37 cellular contexts compared by ENCODE assay signal in genomic region chr4:177413092-177413491, GRCh38.
"Had no signal": no experiment of that assay in that cellular context is flagged by ENCODE, and none has a peak within 500 bp of the region (broad histone marks: within the 10 kb centered on the region; RNA-seq: fewer than 3 reads in every experiment).

No MANE protein-coding gene starts in this region.

- H3K4me3 ChIP-seq: adrenal gland, body of pancreas, breast epithelium had no signal

- H3K9me3 Mint-ChIP-seq: activated B cell treated with CpG ODN at 0.5 μM for 24 hours; activated CD4-positive, alpha-beta memory T cell treated with anti-CD3 and anti-CD28 coated beads for 36 hours; activated CD4-positive, alpha-beta T cell treated with anti-CD3 and anti-CD28 coated beads, Interleukin-2, amount 10 ng/mL, durations not matched to agents 24 days and 14 days; activated CD8-positive, alpha-beta T cell treated with anti-CD3 and anti-CD28 coated beads for 36 hours; activated naive CD4-positive, alpha-beta T cell treated with anti-CD3 and anti-CD28 coated beads for 36 hours; activated T-cell treated with anti-CD3 and anti-CD28 coated beads, Interleukin-2, amount 50 U/mL, for 4 hours; activated T-helper 1 cell treated with anti-CD3 and anti-CD28 coated beads, Interleukin-12 subunit alpha, Interleukin-12 subunit beta, Interleukin-2, Interleukin-4 antibody, amounts not matched to agents 30 ng/mL and 10 ng/mL and 1 ng/mL, durations not matched to agents 14 hours and 24 hours and 36 hours; T-helper 2 cell treated with Interferon-gamma antibody and Interleukin-4, amounts not matched to agents 5 μg/mL and 100 μg/mL, for 36 hours had no signal

- FAIRE-seq: astrocyte, TTC549 had no signal

- H3K4me1 Mint-ChIP-seq: activated B cell treated with CpG ODN at 0.5 μM for 24 hours; activated T-helper 17 cell treated with anti-CD3 and anti-CD28 coated beads, Interleukin-2, amount 50 U/mL, for 72 hours had no signal

- H3K4me3 Mint-ChIP-seq: activated B cell treated with CpG ODN at 0.5 μM for 24 hours; activated CD4-positive, alpha-beta memory T cell treated with anti-CD3 and anti-CD28 coated beads for 36 hours; activated CD4-positive, alpha-beta T cell treated with anti-CD3 and anti-CD28 coated beads, Interleukin-2, amount 10 ng/mL, durations not matched to agents 24 days and 14 days; activated CD8-positive, alpha-beta T cell treated with anti-CD3 and anti-CD28 coated beads for 36 hours; activated naive CD4-positive, alpha-beta T cell treated with anti-CD3 and anti-CD28 coated beads for 36 hours; activated naive CD8-positive, alpha-beta T cell treated with anti-CD3 and anti-CD28 coated beads for 36 hours; activated T-cell treated with anti-CD3 and anti-CD28 coated beads, Interleukin-2, amount 50 U/mL, for 4 hours; activated T-cell treated with anti-CD3 and anti-CD28 coated beads, Interleukin-2, amount 50 U/mL, for 72 hours; activated T-helper 1 cell treated with anti-CD3 and anti-CD28 coated beads, Interleukin-12 subunit alpha, Interleukin-12 subunit beta, Interleukin-2, Interleukin-4 antibody, amounts not matched to agents 30 ng/mL and 10 ng/mL and 1 ng/mL, durations not matched to agents 14 hours and 24 hours and 36 hours; activated T-helper 17 cell treated with anti-CD3 and anti-CD28 coated beads, Interleukin-2, amount 50 U/mL, for 72 hours; T-helper 1 cell treated with Interleukin-12 subunit alpha and Interleukin-12 subunit beta and Interleukin-4 antibody, amounts not matched to agents 30 μg/mL and 1 μg/mL, for 36 hours; T-helper 2 cell treated with Interferon-gamma antibody and Interleukin-4, amounts not matched to agents 5 μg/mL and 100 μg/mL, for 36 hours had no signal

- H3K9me3 ChIP-seq: adrenal gland, body of pancreas, breast epithelium had no signal

- ATAC-seq: activated CD8-positive, alpha-beta T cell treated with anti-CD3 and anti-CD28 coated beads for 36 hours; activated naive CD4-positive, alpha-beta T cell treated with anti-CD3 and anti-CD28 coated beads, Interleukin-2, amount 50 U/mL, for 72 hours; activated T-cell treated with anti-CD3 and anti-CD28 coated beads, Interleukin-2, amount 50 U/mL, for 4 hours; activated T-cell treated with anti-CD3 and anti-CD28 coated beads, Interleukin-2, amount 50 U/mL, for 72 hours; activated T-helper 17 cell treated with anti-CD3 and anti-CD28 coated beads, Interleukin-2, amount 50 U/mL, for 72 hours; body of pancreas had no signal

- H3K27ac ChIP-seq: adrenal gland, brain microvascular endothelial cell, breast epithelium, VCaP had no signal

- DNase-seq: activated B cell treated with CpG ODN at 0.5 μM for 24 hours; activated CD4-positive, alpha-beta memory T cell treated with anti-CD3 and anti-CD28 coated beads for 36 hours; activated CD4-positive, alpha-beta T cell treated with anti-CD3 and anti-CD28 coated beads for 4 hours; activated CD4-positive, alpha-beta T cell treated with anti-CD3 and anti-CD28 coated beads, Interleukin-2, amount 10 ng/mL, durations not matched to agents 24 days and 14 days; activated CD4-positive, alpha-beta T cell treated with anti-CD3 and anti-CD28 coated beads, Interleukin-2, amount 50 U/mL, for 1 hour; activated CD4-positive, alpha-beta T cell treated with anti-CD3 and anti-CD28 coated beads, Interleukin-2, amount 50 U/mL, for 4 hours; activated CD4-positive, CD25-positive, alpha-beta regulatory T cell treated with anti-CD3 and anti-CD28 coated beads, Interleukin-2, amount 50 U/mL, for 72 hours; activated CD8-positive, alpha-beta memory T cell treated with anti-CD3 and anti-CD28 coated beads, Interleukin-2, amount 50 U/mL, for 4 hours; activated CD8-positive, alpha-beta T cell treated with anti-CD3 and anti-CD28 coated beads for 36 hours; activated effector memory CD4-positive, alpha-beta T cell treated with anti-CD3 and anti-CD28 coated beads, Interleukin-2, amount 50 U/mL, for 16 hours; activated gamma-delta T cell treated with Interleukin-2 at 50 U/mL for 16 hours; activated naive CD4-positive, alpha-beta T cell; activated naive CD4-positive, alpha-beta T cell treated with anti-CD3 and anti-CD28 coated beads for 36 hours; activated naive CD4-positive, alpha-beta T cell treated with anti-CD3 and anti-CD28 coated beads, Interleukin-2, amount 50 U/mL, for 16 hours; activated naive CD8-positive, alpha-beta T cell treated with anti-CD3 and anti-CD28 coated beads for 36 hours; activated T-cell treated with anti-CD3 and anti-CD28 coated beads for 4 hours; activated T-cell treated with anti-CD3 and anti-CD28 coated beads, Interleukin-2, amount 50 U/mL, for 1 hour; activated T-cell treated with anti-CD3 and anti-CD28 coated beads, Interleukin-2, amount 50 U/mL, for 4 hours; activated T-cell treated with anti-CD3 and anti-CD28 coated beads, Interleukin-2, amount 50 U/mL, for 72 hours; adrenal gland; amniotic stem cell; aorta; body of pancreas; brain microvascular endothelial cell; central memory CD4-positive, alpha-beta T cell; T-helper 1 cell; T-helper 2 cell; T-helper 9 cell had no signal

- H3K27ac Mint-ChIP-seq: activated B cell treated with CpG ODN at 0.5 μM for 24 hours; activated CD4-positive, alpha-beta memory T cell treated with anti-CD3 and anti-CD28 coated beads for 36 hours; activated CD4-positive, alpha-beta T cell treated with anti-CD3 and anti-CD28 coated beads, Interleukin-2, amount 10 ng/mL, durations not matched to agents 24 days and 14 days; activated CD8-positive, alpha-beta T cell treated with anti-CD3 and anti-CD28 coated beads for 36 hours; activated naive CD4-positive, alpha-beta T cell treated with anti-CD3 and anti-CD28 coated beads for 36 hours; activated naive CD4-positive, alpha-beta T cell treated with anti-CD3 and anti-CD28 coated beads, Interleukin-2, amount 50 U/mL, for 72 hours; activated naive CD8-positive, alpha-beta T cell treated with anti-CD3 and anti-CD28 coated beads for 36 hours; activated T-cell treated with anti-CD3 and anti-CD28 coated beads, Interleukin-2, amount 50 U/mL, for 72 hours; activated T-helper 1 cell treated with anti-CD3 and anti-CD28 coated beads, Interleukin-12 subunit alpha, Interleukin-12 subunit beta, Interleukin-2, Interleukin-4 antibody, amounts not matched to agents 30 ng/mL and 10 ng/mL and 1 ng/mL, durations not matched to agents 14 hours and 24 hours and 36 hours; activated T-helper 17 cell treated with anti-CD3 and anti-CD28 coated beads, Interleukin-2, amount 50 U/mL, for 72 hours; T-helper 1 cell treated with Interleukin-12 subunit alpha and Interleukin-12 subunit beta and Interleukin-4 antibody, amounts not matched to agents 30 μg/mL and 1 μg/mL, for 36 hours; T-helper 2 cell treated with Interferon-gamma antibody and Interleukin-4, amounts not matched to agents 5 μg/mL and 100 μg/mL, for 36 hours had no signal

- H3K4me1 ChIP-seq: adrenal gland, breast epithelium had no signal

- H3K36me3 Mint-ChIP-seq: activated CD4-positive, alpha-beta memory T cell treated with anti-CD3 and anti-CD28 coated beads for 36 hours; activated naive CD4-positive, alpha-beta T cell treated with anti-CD3 and anti-CD28 coated beads, Interleukin-2, amount 50 U/mL, for 72 hours; activated naive CD8-positive, alpha-beta T cell treated with anti-CD3 and anti-CD28 coated beads for 36 hours had no signal

- H3K27me3 Mint-ChIP-seq: activated B cell treated with CpG ODN at 0.5 μM for 24 hours; activated CD4-positive, alpha-beta memory T cell treated with anti-CD3 and anti-CD28 coated beads for 36 hours; activated CD4-positive, alpha-beta T cell treated with anti-CD3 and anti-CD28 coated beads, Interleukin-2, amount 10 ng/mL, durations not matched to agents 24 days and 14 days; activated CD8-positive, alpha-beta T cell treated with anti-CD3 and anti-CD28 coated beads for 36 hours; activated naive CD8-positive, alpha-beta T cell treated with anti-CD3 and anti-CD28 coated beads for 36 hours; activated T-helper 17 cell treated with anti-CD3 and anti-CD28 coated beads, Interleukin-2, amount 50 U/mL, for 72 hours had no signal

- H3K27me3 ChIP-seq: adrenal gland, body of pancreas, brain microvascular endothelial cell, breast epithelium had no signal

- H3K36me3 ChIP-seq: adrenal gland, brain microvascular endothelial cell, breast epithelium had no signal
